16 cellular contexts compared by ENCODE assay signal in genomic region chr2:228731517-228731916, GRCh38.
DNase-seq lines count a peak whose midpoint lies in the region; ATAC-seq, FAIRE-seq and TF ChIP-seq lines count a peak whose summit lies in the region.
"Had no signal": no experiment of that assay in that cellular context is flagged by ENCODE, and none has a peak within 500 bp of the region (broad histone marks: within the 10 kb centered on the region; RNA-seq: fewer than 3 reads in every experiment).

No MANE protein-coding gene starts in this region.

- FAIRE-seq in H54 (lab: Jason Lieb, UNC) (peak; percentile 95), HepG2 (lab: Jason Lieb, UNC) (no peak)

- no peaks in the 10 kb centered on the region for H3K36me3 Mint-ChIP-seq in endothelial cell (ENCODE audit: low read depth, unreplicated experiment)
- H3K36me3 Mint-ChIP-seq: memory B cell had no signal

- no peak overlapping the region for H3K9ac ChIP-seq in adipocyte (ENCODE audit: low read length)
- H3K9ac ChIP-seq in smooth muscle cell (ENCODE audit: low read depth): no peak overlapping the region
- H3K9ac ChIP-seq in HepG2 (ENCODE audit: insufficient read depth, low read depth, low read length): no peak overlapping the region

- TF ChIP-seq EP300 in HepG2 (IDR thresholded peaks at IDR 0.05; ENCODE audit: low read depth in 2 of 2, low read length in 2 of 2): no peak
- TF ChIP-seq EP300 in HepG2 (CRISPR knock-in tag; IDR thresholded peaks at IDR 0.05; ENCODE audit: borderline replicate concordance): no peak

- H3K27me3 Mint-ChIP-seq in endothelial cell (ENCODE audit: unreplicated experiment): peaks cover 1% of the 10 kb centered on the region
- H3K27me3 Mint-ChIP-seq: activated T-helper 17 cell treated with anti-CD3 and anti-CD28 coated beads, Interleukin-2, amount 50 U/mL, for 72 hours; memory B cell; progenitor cell of endocrine pancreas had no signal

- H3K9me3 ChIP-seq in adipocyte (ENCODE audit: control insufficient read depth, low read length) (peaks cover 8% of the 10 kb centered on the region), smooth muscle cell (replicated peaks; ENCODE audit: low read depth) (no peaks in the 10 kb centered on the region), HepG2 (ENCODE audit: low read length) (peaks cover 80% of the 10 kb centered on the region)

- H3K27ac ChIP-seq in foreskin keratinocyte (no peak overlapping the region), smooth muscle cell (ENCODE audit: low read depth) (peak overlapping the region; percentile 26), HepG2 (ENCODE audit: extremely low read length, insufficient read depth, low read length) (no peak overlapping the region)
- H3K27ac ChIP-seq: HL-60 had no signal

- in situ Hi-C loops in HepG2 (cut with HindIII; ENCODE audit: extremely low pct_ligation_motif_present, low pct_unique_long_range_greater_than_20kb): no loop called here

- H4K20me1 ChIP-seq in smooth muscle cell (ENCODE audit: low read depth): no peaks in the 10 kb centered on the region
- H4K20me1 ChIP-seq in HepG2 (ENCODE audit: insufficient read depth, low read length): no peaks in the 10 kb centered on the region

- H3K36me3 ChIP-seq in adipocyte (ENCODE audit: control insufficient read depth, insufficient read depth, low read length, severe bottlenecking) (no peaks in the 10 kb centered on the region), smooth muscle cell (ENCODE audit: low read depth) (peaks cover 3% of the 10 kb centered on the region), HepG2 (replicated peaks in 1 of 2; ENCODE audit: control insufficient read depth in 1 of 2, insufficient read depth in 2 of 2, low read length in 2 of 2) (no peaks in the 10 kb centered on the region)

- DNase-seq in H54 (ENCODE audit: insufficient read length, low spot score) (no peak), adipocyte (ENCODE audit: low read depth) (peak; percentile 63), foreskin keratinocyte (peak; percentile 89 to 96), smooth muscle cell (lab: John Stamatoyannopoulos, UW; ENCODE audit: unreplicated experiment) (no peak), endothelial cell (ENCODE audit: low spot score) (no peak), HepG2 (ENCODE audit: low spot score) (no peak)
- no peak for DNase-seq in activated CD4-positive, alpha-beta T cell treated with anti-CD3 and anti-CD28 coated beads, Interleukin-2, amount 50 U/mL, for 48 hours
- DNase-seq: DMS 273 treated with DMSO at 0.1 percent for 48 hours, glutamatergic neuron, NCI-H1105, NCI-H774 had no signal

- intact Hi-C loops in HepG2 (cut with micrococcal nuclease; ENCODE audit: unreplicated experiment): no loop called here

- H3K4me3 ChIP-seq in adipocyte (ENCODE audit: low read length) (no peak overlapping the region), smooth muscle cell (no peak overlapping the region), HepG2 (replicated peaks in 1 of 3; ENCODE audit: insufficient read depth in 1 of 3, low read depth in 2 of 3, low read length in 3 of 3) (no peak overlapping the region)

- ATAC-seq in foreskin keratinocyte (peak; percentile 99), HG02840 (IDR thresholded peaks at IDR 0.05; ENCODE audit: low FRiP score, unreplicated experiment) (no peak), HepG2 (no peak)
- ATAC-seq: activated T-helper 17 cell treated with anti-CD3 and anti-CD28 coated beads, Interleukin-2, amount 50 U/mL, for 72 hours had no signal

- H3K9me3 Mint-ChIP-seq in endothelial cell (ENCODE audit: unreplicated experiment): no peaks in the 10 kb centered on the region
- H3K9me3 Mint-ChIP-seq: activated T-helper 17 cell treated with anti-CD3 and anti-CD28 coated beads, Interleukin-2, amount 50 U/mL, for 72 hours had no signal

- H3K4me2 ChIP-seq in smooth muscle cell (peak overlapping the region; percentile 54), HepG2 (ENCODE audit: low read depth, low read length) (no peak overlapping the region)

- H3K27me3 ChIP-seq in adipocyte (replicated peaks; ENCODE audit: control insufficient read depth, insufficient read depth, low read length) (no peaks in the 10 kb centered on the region), foreskin keratinocyte (no peaks in the 10 kb centered on the region), smooth muscle cell (ENCODE audit: low read depth) (no peaks in the 10 kb centered on the region), HepG2 (ENCODE audit: control insufficient read depth in 1 of 2, insufficient read depth in 2 of 2, low read length in 2 of 2) (no peaks in the 10 kb centered on the region)

- H3K4me3 Mint-ChIP-seq in endothelial cell (ENCODE audit: unreplicated experiment): no peak overlapping the region
- H3K4me3 Mint-ChIP-seq: activated T-helper 17 cell treated with anti-CD3 and anti-CD28 coated beads, Interleukin-2, amount 50 U/mL, for 72 hours; memory B cell had no signal

- H2AFZ ChIP-seq in smooth muscle cell (ENCODE audit: low read depth) (no peak overlapping the region), HepG2 (ENCODE audit: low read length) (no peak overlapping the region)

- POLR2A ChIA-PET in HepG2 (lab: Yijun Ruan, JAX): no interaction called here

- TF ChIP-seq CTCF in foreskin keratinocyte (conservative IDR thresholded peaks at IDR 0.05) (no peak), smooth muscle cell (IDR thresholded peaks at IDR 0.05; ENCODE audit: borderline replicate concordance, insufficient read depth, poor library complexity, severe bottlenecking) (no peak), endothelial cell (IDR thresholded peaks at IDR 0.05; ENCODE audit: unreplicated experiment) (no peak), HepG2 (CRISPR knock-in tag; IDR thresholded peaks at IDR 0.05) (no peak)

- H3F3A ChIP-seq in smooth muscle cell (ENCODE audit: low read depth): peaks cover 13% of the 10 kb centered on the region

- H3K79me2 ChIP-seq in smooth muscle cell (ENCODE audit: low read depth) (no peaks in the 10 kb centered on the region), HepG2 (ENCODE audit: insufficient read depth, low read length) (no peaks in the 10 kb centered on the region)

- TF ChIP-seq POLR2A in H54 (IDR thresholded peaks at IDR 0.05; ENCODE audit: low read depth, low read length) (no peak), HepG2 (IDR thresholded peaks at IDR 0.05; ENCODE audit: insufficient read depth in 1 of 2, low read depth in 2 of 2, low read length in 2 of 2) (no peak)

- H3K4me1 ChIP-seq in adipocyte (ENCODE audit: control insufficient read depth, insufficient read depth, low read length): peaks cover 8% of the 10 kb centered on the region
- H3K4me1 ChIP-seq in foreskin keratinocyte: peaks cover 14% of the 10 kb centered on the region
- peaks cover 3% of the 10 kb centered on the region for H3K4me1 ChIP-seq in smooth muscle cell (ENCODE audit: low read depth)
- no peaks in the 10 kb centered on the region for H3K4me1 ChIP-seq in HepG2 (ENCODE audit: insufficient read depth, low read length)

- CTCF ChIA-PET in HepG2 (lab: Yijun Ruan, JAX; ENCODE audit: low intra/inter-chr PET ratio, low total read pairs): no interaction called here

- BruUV-seq in HepG2 (replicated peaks; lab: Mats Ljungman, UMichigan): no TSS peak

- no peak overlapping the region for H3K27ac Mint-ChIP-seq in endothelial cell (ENCODE audit: unreplicated experiment)
- H3K27ac Mint-ChIP-seq: activated T-helper 17 cell treated with anti-CD3 and anti-CD28 coated beads, Interleukin-2, amount 50 U/mL, for 72 hours; memory B cell; progenitor cell of endocrine pancreas had no signal

- no peaks in the 10 kb centered on the region for H3K4me1 Mint-ChIP-seq in endothelial cell (ENCODE audit: unreplicated experiment)
- H3K4me1 Mint-ChIP-seq: activated T-helper 17 cell treated with anti-CD3 and anti-CD28 coated beads, Interleukin-2, amount 50 U/mL, for 72 hours; memory B cell had no signal

- TF ChIP-seq RAD21 in HepG2 (CRISPR knock-in tag; IDR thresholded peaks at IDR 0.05): no peak

TF ChIP-seq in HepG2, 621 proteins besides CTCF, POLR2A, EP300 and RAD21 (continues in another document):
- TF ChIP-seq AKNA (CRISPR knock-in tag; IDR thresholded peaks at IDR 0.05; ENCODE audit: borderline replicate concordance) (no peak), NR2C2 (CRISPR knock-in tag; IDR thresholded peaks at IDR 0.05; ENCODE audit: borderline replicate concordance) (no peak), ATF5 (CRISPR knock-in tag; IDR thresholded peaks at IDR 0.05; ENCODE audit: low read depth) (no peak), ETV6 (CRISPR knock-in tag; conservative IDR thresholded peaks at IDR 0.05) (no peak)

Comparison
In these comparisons a context has a peak if more than half of its experiments do, and no peak if none do; other contexts are left out.
1. DNase-seq: peak in adipocyte (single experiment) and foreskin keratinocyte (2 of 2); none in H54 (single experiment), smooth muscle cell (single experiment), endothelial cell (single experiment), activated CD4-positive, alpha-beta T cell treated with anti-CD3 and anti-CD28 coated beads, Interleukin-2, amount 50 U/mL, for 48 hours (0 of 2) and HepG2 (single experiment).